ENCODE assay signal across 8 cellular contexts in genomic region chr6:113969888-113970807, GRCh38. TPM values are rescaled to one million over a fixed set of nuclear protein-coding genes. Genes with fewer than 3 reads are reported as not detected.
A peak's percentile ranks its signal among the peaks of the same experiment; 100 is the strongest.
DNase-seq lines count a peak whose midpoint lies in the region; ATAC-seq and TF ChIP-seq lines count a peak whose summit lies in the region.

No MANE protein-coding gene starts in this region.

- DNase-seq in Daoy (ENCODE audit: low read depth) (peak; percentile 67), KBM-7 (peak; percentile 70), T-helper 1 cell (peak; percentile 34 to 46 (median 43)), ascending aorta (ENCODE audit: low spot score in 2 of 2) (peak in 1 of 2 donors; percentile 75), hippocampal formation (lab: John Stamatoyannopoulos, UW) (peak; percentile 15 to 16), renal cortical epithelial cell (ENCODE audit: low read depth) (peak; percentile 31), COLO829 (ENCODE audit: low spot score) (no peak)

- in situ Hi-C loops in KBM-7 (cut with MboI; ENCODE audit: low pct_unique_long_range_greater_than_20kb, low sequenced_read_pairs), result no loop called here

- no peak for TF ChIP-seq CTCF in ascending aorta (IDR thresholded peaks at IDR 0.05)

- peak overlapping the region; percentile 88 to 90 for H3K27ac ChIP-seq in ascending aorta

- peak; percentile 43 for ATAC-seq in GM21717 (IDR thresholded peaks at IDR 0.05; ENCODE audit: unreplicated experiment)

- H3K36me3 ChIP-seq in ascending aorta, result no peaks in the 10 kb centered on the region

- peak overlapping the region; percentile 75 to 85 for H3K4me3 ChIP-seq in ascending aorta

- no peaks in the 10 kb centered on the region for H3K9me3 ChIP-seq in ascending aorta

- H3K27me3 ChIP-seq in ascending aorta, result no peaks in the 10 kb centered on the region

- peaks cover 3 to 13% of the 10 kb centered on the region in 2 donors for H3K4me1 ChIP-seq in ascending aorta

- intact Hi-C loops in ascending aorta (cut with DNase I), result loop anchor here (5.0 kb wide), 1 partner anchor 137 kb away; no protein-coding TSS in a partner anchor

RNA-seq across cellular contexts. Expression of gene HDAC2, which starts 0.8 kb away (rescaled TPM):
- 88.5 and 89.5 TPM in 2 replicates for total RNA-seq in Daoy (2014; rRNA removed; shearing (Covaris generic))
- 19.1 TPM for total RNA-seq in ascending aorta
- total RNA-seq in renal cortical epithelial cell, result 104 and 208 TPM in 2 replicates
